Comparison of ENCODE assay signal across 1 cellular context in genomic region chr16:31094088-31094423, GRCh38.
TF ChIP-seq lines count a peak whose summit lies in the region.

No MANE protein-coding gene starts in this region.

TF ChIP-seq in H1, 55 proteins besides CTCF, POLR2A, EP300 and RAD21:
- TF ChIP-seq TAF1 (IDR thresholded peaks at IDR 0.05; ENCODE audit: low read depth, low read length) (0 out of 2 replicates have a peak, but pooled peaks have one; percentile 18), USF2 (IDR thresholded peaks at IDR 0.05; ENCODE audit: low read length) (no peak), SP2 (IDR thresholded peaks at IDR 0.05; ENCODE audit: low read length) (no peak), MAX (IDR thresholded peaks at IDR 0.05) (peak; percentile 87), HDAC2 (IDR thresholded peaks at IDR 0.05; ENCODE audit: borderline replicate concordance in 1 of 2, low read depth in 2 of 2, low read length in 2 of 2) (peak in 1 of 2 experiments; percentile 94; a peak in 1 of 4 replicates), SAP30 (IDR thresholded peaks at IDR 0.05; ENCODE audit: insufficient read depth, insufficient replicate concordance, low read length) (peak; percentile 37), E2F6 (IDR thresholded peaks at IDR 0.05) (peak; percentile 97), KDM1A (IDR thresholded peaks at IDR 0.05; ENCODE audit: borderline replicate concordance, low read length) (peak; percentile 72; the same call in 1 of the 2 replicates), SIN3A (conservative IDR thresholded peaks at IDR 0.05 in 1 of 2, IDR thresholded peaks at IDR 0.05 in 1 of 2; ENCODE audit: low read depth in 1 of 2, low read length in 2 of 2) (peak in 1 of 2 experiments; percentile 50; a peak in 1 of 4 replicates), CREB1 (IDR thresholded peaks at IDR 0.05) (peak; percentile 14; the same call in 1 of the 2 replicates), KDM5A (IDR thresholded peaks at IDR 0.05; ENCODE audit: low read length) (no peak), YY1 (IDR thresholded peaks at IDR 0.05; ENCODE audit: low read depth, low read length) (peak; percentile 39; the same call in 1 of the 2 replicates)
TF ChIP-seq in H1: peak in this region for 9.
